8 cellular contexts compared by ENCODE assay signal in the genomic region with DNA sequence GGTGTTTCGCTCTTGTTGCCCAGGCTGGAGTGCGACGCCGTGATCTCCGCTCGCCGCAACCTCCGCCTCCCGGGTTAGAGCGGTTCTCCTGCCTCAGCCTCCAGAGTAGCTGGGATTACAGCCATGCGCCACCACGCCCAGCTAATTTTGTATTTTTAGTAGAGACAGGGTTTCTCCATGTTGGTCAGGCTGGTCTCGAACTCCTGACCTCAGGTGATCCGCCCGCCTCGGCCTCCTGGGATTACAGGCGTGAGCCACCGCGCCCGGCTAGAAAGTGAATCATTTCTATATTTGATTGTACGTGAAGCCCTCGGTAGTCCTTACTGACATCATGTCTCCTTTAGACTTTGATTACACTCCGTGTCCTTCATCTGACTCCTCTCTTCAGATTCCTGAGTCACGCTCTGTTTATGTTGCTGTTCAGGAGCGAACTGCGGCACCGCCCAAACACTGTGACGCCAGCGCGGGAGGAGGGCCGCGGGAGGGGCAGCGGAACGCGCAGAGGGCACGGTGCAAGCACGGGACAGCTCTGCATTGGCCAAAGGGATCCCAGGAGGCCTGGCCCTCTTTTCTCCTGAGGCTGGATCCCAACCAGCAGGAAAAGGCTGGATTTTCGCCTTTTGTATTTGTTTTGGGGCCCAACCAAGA. TPM values are rescaled to one million over a fixed set of nuclear protein-coding genes. Genes with fewer than 3 reads are reported as not detected.
A peak's percentile ranks its signal among the peaks of the same experiment; 100 is the strongest.
DNase-seq lines count a peak whose midpoint lies in the region; ATAC-seq and TF ChIP-seq lines count a peak whose summit lies in the region.

No MANE protein-coding gene starts in this region.

- intact Hi-C loops in PC-3 (cut with micrococcal nuclease), result no loop called here

- POLR2A ChIA-PET in PC-3 (lab: Charles Lee; ENCODE audit: unreplicated experiment), result interaction anchor here (0.6 to 1.0 kb wide), 3 partner anchors 18 to 1125 kb away, joined by 3 to 5 read pairs (median 4); no protein-coding TSS in a partner anchor

- H3K36me3 ChIP-seq in HUES48 (ENCODE audit: control insufficient read depth, insufficient read depth, low read length) (peaks cover 4% of the 10 kb centered on the region; the same call in 1 of the 2 replicates), PC-3 (ENCODE audit: low read depth, low read length) (no peaks in the 10 kb centered on the region), mesodermal cell (ENCODE audit: control insufficient read depth, insufficient read depth, low read length) (peaks cover 9% of the 10 kb centered on the region)

- no peaks in the 10 kb centered on the region for H3K9me3 ChIP-seq in HUES48 (ENCODE audit: control insufficient read depth, insufficient read depth, low read length)
- H3K9me3 ChIP-seq in PC-3 (ENCODE audit: low read length), result no peaks in the 10 kb centered on the region
- H3K9me3 ChIP-seq in mesodermal cell (ENCODE audit: control insufficient read depth, low read length), result no peaks in the 10 kb centered on the region

- peak overlapping the region; percentile 92 for H3K4me2 ChIP-seq in PC-3 (ENCODE audit: low read length)

- H2AFZ ChIP-seq in PC-3 (ENCODE audit: low read length), result peak overlapping the region; percentile 91

- H3K4me3 ChIP-seq in HUES48 (ENCODE audit: low read depth, low read length), result peak overlapping the region; percentile 77
- peak overlapping the region; percentile 92 for H3K4me3 ChIP-seq in PC-3 (ENCODE audit: low read length)
- H3K4me3 ChIP-seq in mesodermal cell (ENCODE audit: extremely low read depth, insufficient read depth, low read length, poor library complexity, severe bottlenecking), result peak overlapping the region; percentile 96

- H4K20me1 ChIP-seq in PC-3 (ENCODE audit: low read length), result no peaks in the 10 kb centered on the region

- TF ChIP-seq CTCF in AG09319 (IDR thresholded peaks at IDR 0.05; ENCODE audit: low read depth, low read length), result no peak
- no peak for TF ChIP-seq CTCF in PC-3 (conservative IDR thresholded peaks at IDR 0.05; ENCODE audit: low read depth, low read length)

- CTCF ChIA-PET in PC-3 (lab: Charles Lee), result no interaction called here

- H3F3A ChIP-seq in PC-3 (ENCODE audit: low read length, unreplicated experiment), result no peaks in the 10 kb centered on the region

- ATAC-seq in GM19397 (IDR thresholded peaks at IDR 0.05; ENCODE audit: unreplicated experiment) (peak; percentile 54), PC-3 (peak; percentile 87)

- H3K9ac ChIP-seq in HUES48 (ENCODE audit: low read depth, low read length) (peak overlapping the region; percentile 90), PC-3 (ENCODE audit: low read length) (peak overlapping the region; percentile 65)

- H3K79me2 ChIP-seq in PC-3 (ENCODE audit: low read length), result peaks cover 16% of the 10 kb centered on the region; the same call in 1 of the 2 replicates

- no peaks in the 10 kb centered on the region for H3K9me2 ChIP-seq in PC-3 (replicated peaks; ENCODE audit: low read length)

- WGBS in mesodermal cell (ENCODE audit: insufficient coverage in 2 of 2), 2 experiments, result 38 to 39% methylated on average over 18 to 27 of the region's 38 CpGs

- H3K27ac ChIP-seq in HUES48 (ENCODE audit: low read depth, low read length), result peak overlapping the region; percentile 99
- peak overlapping the region; percentile 84 for H3K27ac ChIP-seq in PC-3 (ENCODE audit: low read length)
- H3K27ac ChIP-seq in mesodermal cell (ENCODE audit: low read depth, low read length, severe bottlenecking), result peak overlapping the region; percentile 100

- peak; percentile 97 for DNase-seq in AG09319 (ENCODE audit: extremely low read depth, low read depth)
- DNase-seq in PC-3, result peak; percentile 95
- DNase-seq in activated T-cell treated with anti-CD3 and anti-CD28 coated beads, Interleukin-2, amount 50 U/mL, for 1 hour, result peak; percentile 93
- peak; percentile 87 for DNase-seq in epidermal melanocyte (ENCODE audit: insufficient read length, low spot score)
- peak; percentile 66 for DNase-seq in stimulated activated CD8-positive, alpha-beta memory T cell treated with anti-CD3 and anti-CD28 coated beads, Interleukin-15, amount 100 ng/mL, for 1 hour (ENCODE audit: low read depth)

- TSS peak; percentile 90 for BruUV-seq in PC-3 (replicated peaks; lab: Mats Ljungman, UMichigan)

- H3K27me3 ChIP-seq in HUES48 (ENCODE audit: control insufficient read depth, insufficient read depth, low read length) (no peaks in the 10 kb centered on the region), PC-3 (ENCODE audit: low read length) (no peaks in the 10 kb centered on the region)

- peaks cover 18% of the 10 kb centered on the region for H3K4me1 ChIP-seq in HUES48 (ENCODE audit: control insufficient read depth, insufficient read depth, low read length)
- H3K4me1 ChIP-seq in PC-3 (ENCODE audit: insufficient read depth, low read length), result peaks cover 10% of the 10 kb centered on the region; the same call in 1 of the 2 replicates
- peaks cover 18% of the 10 kb centered on the region for H3K4me1 ChIP-seq in mesodermal cell (ENCODE audit: control insufficient read depth, insufficient read depth, low read length, poor library complexity, severe bottlenecking)

RNA-seq across cellular contexts. Expression of a gene that starts 0.6 kb away (rescaled TPM):
- 14.9 and 24.5 TPM in 2 replicates for total RNA-seq in PC-3 (2014; rRNA removed)
- polyA plus RNA-seq in mesodermal cell (2013, experiment 1 of 2), result 121 TPM
- 107 TPM for polyA plus RNA-seq in mesodermal cell (2013, experiment 2 of 2)

RNA-seq across cellular contexts. Expression of a gene that starts 33.3 kb away (rescaled TPM):
- not detected in 2 replicates for total RNA-seq in PC-3 (2014; rRNA removed)
- 0.37 TPM for polyA plus RNA-seq in mesodermal cell (2013, experiment 1 of 2)
- polyA plus RNA-seq in mesodermal cell (2013, experiment 2 of 2), result 0.56 TPM

RNA-seq across cellular contexts. Expression of a gene that starts 40.2 kb away (rescaled TPM):
- total RNA-seq in PC-3 (2014; rRNA removed), result 0.80 TPM in 1 of 2 replicates, not detected in the other
- polyA plus RNA-seq in mesodermal cell (2013, experiment 1 of 2), result 0.48 TPM
- polyA plus RNA-seq in mesodermal cell (2013, experiment 2 of 2), result 0.66 TPM

Comparison
In these comparisons a context has a peak if more than half of its experiments do, and no peak if none do; other contexts are left out.
1. Peak in every context shown above with its lines: DNase-seq, ATAC-seq, H3K4me3 ChIP-seq and H3K27ac ChIP-seq.